ENCODE assay signal across 8 cellular contexts in genomic region chr7:144195212-144195872, GRCh38. TPM values are rescaled to one million over a fixed set of nuclear protein-coding genes. Genes with fewer than 3 reads are reported as not detected.
A peak's percentile ranks its signal among the peaks of the same experiment; 100 is the strongest.
DNase-seq lines count a peak whose midpoint lies in the region; ATAC-seq and TF ChIP-seq lines count a peak whose summit lies in the region.
"Not testable (repeated sequence)": the region's sequence is repeated elsewhere in the genome, so short reads cannot be mapped to it uniquely, and the experiment has no call there.

TSS of gene ARHGEF35 (minus strand) at chr7:144195833. CDS start at chr7:144188383, 7,450 bp downstream.

- not testable (repeated sequence) for TF ChIP-seq CTCF in esophagus squamous epithelium (IDR thresholded peaks at IDR 0.05); transverse colon (IDR thresholded peaks at IDR 0.05)

- H3K27ac Mint-ChIP-seq in naive B cell, result peak within 1 kb of the TSS in 4 of 6 donors; percentile 59 to 88 (median 62)

- TF ChIP-seq EP300 in transverse colon (IDR thresholded peaks at IDR 0.05; ENCODE audit: low read depth), result not testable (repeated sequence)

- peak; percentile 77 for ATAC-seq in GM18867 (IDR thresholded peaks at IDR 0.05; ENCODE audit: unreplicated experiment)
- ATAC-seq in GM21528 (IDR thresholded peaks at IDR 0.05; ENCODE audit: low FRiP score, unreplicated experiment), result peak; percentile 67
- peak; percentile 72 for ATAC-seq in HG02973 (IDR thresholded peaks at IDR 0.05; ENCODE audit: unreplicated experiment)
- peak; percentile 72 for ATAC-seq in HG03571 (IDR thresholded peaks at IDR 0.05; ENCODE audit: unreplicated experiment)
- ATAC-seq in activated T-cell treated with anti-CD3 and anti-CD28 coated beads, Interleukin-2, amount 50 U/mL, for 4 hours, result peak; percentile 71 to 75
- peak; percentile 67 to 68 for ATAC-seq in naive B cell (ENCODE audit: low read depth in 2 of 2)

- not testable (repeated sequence) for H3K27me3 ChIP-seq in esophagus squamous epithelium, transverse colon

- not testable (repeated sequence) for H3K9me3 Mint-ChIP-seq in activated T-cell treated with anti-CD3 and anti-CD28 coated beads, Interleukin-2, amount 50 U/mL, for 4 hours; naive B cell

- no CpG with 5 or more reads among the region's 51 CpGs for WGBS in esophagus squamous epithelium, 2 donors
- WGBS in transverse colon (ENCODE audit: low coverage in 1 of 2), 2 donors, result no CpG with 5 or more reads among the region's 51 CpGs

- peak within 1 kb of the TSS in 1 of 4 donors; percentile 65 for H3K27ac ChIP-seq in esophagus squamous epithelium
- not testable (repeated sequence) for H3K27ac ChIP-seq in transverse colon

- H3K4me1 Mint-ChIP-seq in activated T-cell treated with anti-CD3 and anti-CD28 coated beads, Interleukin-2, amount 50 U/mL, for 4 hours (ENCODE audit: low read depth), result not testable (repeated sequence)
- peaks cover 4 to 13% (median 11%) of the 10 kb centered on the region in 3 donors for H3K4me1 Mint-ChIP-seq in naive B cell

- H3K36me3 Mint-ChIP-seq in activated T-cell treated with anti-CD3 and anti-CD28 coated beads, Interleukin-2, amount 50 U/mL, for 4 hours (ENCODE audit: insufficient read depth); naive B cell: not testable (repeated sequence)

- DNase-seq in activated T-cell treated with anti-CD3 and anti-CD28 coated beads, Interleukin-2, amount 50 U/mL, for 4 hours; esophagus squamous epithelium (lab: John Stamatoyannopoulos, UW); naive B cell; transverse colon: not testable (repeated sequence)

- peak within 1 kb of the TSS; percentile 46 for H3K4me3 Mint-ChIP-seq in activated T-cell treated with anti-CD3 and anti-CD28 coated beads, Interleukin-2, amount 50 U/mL, for 4 hours
- H3K4me3 Mint-ChIP-seq in naive B cell, result peak within 1 kb of the TSS; percentile 65 to 87 (median 70)

- H3K36me3 ChIP-seq in esophagus squamous epithelium, transverse colon: not testable (repeated sequence)

- in situ Hi-C loops in transverse colon (cut with MboI; ENCODE audit: low pct_ligation_motif_present in 1 of 4, low pct_unique_long_range_greater_than_20kb in 1 of 4, low sequenced_read_pairs in 3 of 4), result not testable (repeated sequence)

- H3K4me1 ChIP-seq in esophagus squamous epithelium, transverse colon: not testable (repeated sequence)

- H3K9me3 ChIP-seq in esophagus squamous epithelium, transverse colon: not testable (repeated sequence)

- intact Hi-C loops in esophagus squamous epithelium (cut with DNase I); transverse colon (cut with DNase I; ENCODE audit: low total_unique reads): not testable (repeated sequence)

- H3K4me3 ChIP-seq in esophagus squamous epithelium, result peak within 1 kb of the TSS in 1 of 4 donors; percentile 42
- H3K4me3 ChIP-seq in transverse colon, result not testable (repeated sequence)

- not testable (repeated sequence) for H3K27me3 Mint-ChIP-seq in activated T-cell treated with anti-CD3 and anti-CD28 coated beads, Interleukin-2, amount 50 U/mL, for 4 hours (ENCODE audit: low read depth); naive B cell

- not testable (repeated sequence) for TF ChIP-seq POLR2A in esophagus squamous epithelium (IDR thresholded peaks at IDR 0.05); transverse colon (IDR thresholded peaks at IDR 0.05)

RNA-seq across cellular contexts. Expression of gene ARHGEF35, which starts in this region (rescaled TPM):
- total RNA-seq in activated T-cell treated with anti-CD3 and anti-CD28 coated beads, Interleukin-2, amount 50 U/mL, for 4 hours, result 1 to 10 TPM; 1.7 to 4.0 (median 2.6) TPM
- total RNA-seq in esophagus squamous epithelium, result 10 to 100 TPM; 14.5 to 19.8 (median 15.7) TPM
- polyA plus RNA-seq in naive B cell (ENCODE audit: low read depth in 6 of 6), result 1 to 10 TPM; 2.8 to 5.7 (median 4.3) TPM
- total RNA-seq in transverse colon, result 10 to 100 TPM in 3 of 4 donors, 1 to 10 TPM in 1; 4.6 to 29.1 (median 26.3) TPM
